In the genomic region with DNA sequence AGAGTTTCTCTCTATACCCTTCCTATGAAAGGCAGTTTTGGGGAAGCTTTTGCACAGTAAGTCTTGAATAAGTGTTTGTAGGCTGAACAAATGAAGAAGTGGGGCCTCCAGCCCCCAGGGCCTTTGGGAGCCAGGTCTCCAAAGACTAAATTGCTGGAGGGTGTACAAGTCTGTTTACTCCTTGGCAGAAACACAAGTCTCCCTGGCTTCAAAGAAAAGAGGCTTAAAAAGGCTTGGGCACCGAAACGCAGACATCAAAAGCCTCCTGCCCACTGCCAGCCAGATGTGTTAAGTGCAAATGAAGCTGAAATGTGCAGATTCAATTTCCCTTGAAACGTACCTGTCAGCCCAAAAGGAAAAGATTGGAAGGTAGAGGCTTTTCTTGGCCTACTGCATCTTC, we compare ENCODE assay signal across 20 cellular contexts.
DNase-seq lines count a peak whose midpoint lies in the region; ATAC-seq and TF ChIP-seq lines count a peak whose summit lies in the region.
"Had no signal": no experiment of that assay in that cellular context is flagged by ENCODE, and none has a peak within 500 bp of the region (broad histone marks: within the 10 kb centered on the region; RNA-seq: fewer than 3 reads in every experiment).

No MANE protein-coding gene starts in this region.

- no peak for TF ChIP-seq CTCF in Calu3 (IDR thresholded peaks at IDR 0.05; ENCODE audit: unreplicated experiment)
- no peak for TF ChIP-seq CTCF in VCaP (conservative IDR thresholded peaks at IDR 0.05)

- H3K9me3 Mint-ChIP-seq in Calu3 (ENCODE audit: low read depth, unreplicated experiment), result no peaks in the 10 kb centered on the region
- H3K9me3 Mint-ChIP-seq: CD4-positive, CD25-positive, alpha-beta regulatory T cell had no signal

- H3K27ac Mint-ChIP-seq in Calu3 (ENCODE audit: unreplicated experiment), result peak overlapping the region; percentile 90
- H3K27ac Mint-ChIP-seq: CD4-positive, CD25-positive, alpha-beta regulatory T cell had no signal

- H3K36me3 Mint-ChIP-seq in Calu3 (ENCODE audit: insufficient read depth, unreplicated experiment), result peaks cover 29% of the 10 kb centered on the region
- H3K36me3 Mint-ChIP-seq: CD4-positive, CD25-positive, alpha-beta regulatory T cell had no signal

- DNase-seq in Calu3, result no peak
- DNase-seq in DMS79 (lab: John Stamatoyannopoulos, UW), result peak; percentile 56
- peak; percentile 5 for DNase-seq in left lobe of liver (ENCODE audit: low spot score)
- no peak for DNase-seq in stimulated activated CD4-positive, alpha-beta T cell treated with anti-CD3 and anti-CD28 coated beads, Interleukin-4, amount 100 ng/mL, for 4 hours
- DNase-seq: CD4-positive, CD25-positive, alpha-beta regulatory T cell; DND-41; GOT3; IMR-90; NCI-H1048; NCI-H1417 treated with DMSO at 0.1 percent for 48 hours; NCI-H226; NCI-H510A treated with DMSO at 0.1 percent for 48 hours; NCI-H774; Right ventricle myocardium superior; SW 1271 had no signal

- CTCF ChIA-PET in Calu3 (lab: Charles Lee), result interaction anchor here (0.7 to 2.1 kb wide), 4 partner anchors 14 to 141 kb away, joined by 3 to 8 read pairs (median 5); no protein-coding TSS in a partner anchor

- H3K4me3 Mint-ChIP-seq in Calu3 (ENCODE audit: low read depth, unreplicated experiment), result no peak overlapping the region
- H3K4me3 Mint-ChIP-seq: CD4-positive, CD25-positive, alpha-beta regulatory T cell had no signal

- ATAC-seq in left lobe of liver, result no peak
- ATAC-seq in GM19395 (IDR thresholded peaks at IDR 0.05; ENCODE audit: unreplicated experiment), result no peak
- no peak for ATAC-seq in GM18498 (IDR thresholded peaks at IDR 0.05; ENCODE audit: unreplicated experiment)
- ATAC-seq: HCT116 had no signal

- H3K27ac ChIP-seq in VCaP, result peak overlapping the region; percentile 14; the same call in 1 of the 2 replicates
- H3K27ac ChIP-seq: SK-N-MC had no signal

- H3K27me3 Mint-ChIP-seq in Calu3 (ENCODE audit: unreplicated experiment), result no peaks in the 10 kb centered on the region

- BruUV-seq in Calu3 (replicated peaks; lab: Mats Ljungman, UMichigan), result no TSS peak

- peaks cover 55% of the 10 kb centered on the region for H3K4me1 Mint-ChIP-seq in Calu3 (ENCODE audit: low read depth, unreplicated experiment)
- H3K4me1 Mint-ChIP-seq: CD4-positive, CD25-positive, alpha-beta regulatory T cell had no signal

- intact Hi-C loops in Calu3 (cut with micrococcal nuclease; ENCODE audit: unreplicated experiment), result loop anchor here (10.0 kb wide), 1 partner anchor 141 kb away; no protein-coding TSS in a partner anchor

Comparison
In these comparisons a context has a peak if more than half of its experiments do, and no peak if none do; other contexts are left out.
1. DNase-seq: peak in DMS79 (single experiment) and left lobe of liver (single experiment); none in Calu3 (single experiment) and stimulated activated CD4-positive, alpha-beta T cell treated with anti-CD3 and anti-CD28 coated beads, Interleukin-4, amount 100 ng/mL, for 4 hours (0 of 2).